Comparison of ENCODE assay signal across 1 cellular context in the genomic region with DNA sequence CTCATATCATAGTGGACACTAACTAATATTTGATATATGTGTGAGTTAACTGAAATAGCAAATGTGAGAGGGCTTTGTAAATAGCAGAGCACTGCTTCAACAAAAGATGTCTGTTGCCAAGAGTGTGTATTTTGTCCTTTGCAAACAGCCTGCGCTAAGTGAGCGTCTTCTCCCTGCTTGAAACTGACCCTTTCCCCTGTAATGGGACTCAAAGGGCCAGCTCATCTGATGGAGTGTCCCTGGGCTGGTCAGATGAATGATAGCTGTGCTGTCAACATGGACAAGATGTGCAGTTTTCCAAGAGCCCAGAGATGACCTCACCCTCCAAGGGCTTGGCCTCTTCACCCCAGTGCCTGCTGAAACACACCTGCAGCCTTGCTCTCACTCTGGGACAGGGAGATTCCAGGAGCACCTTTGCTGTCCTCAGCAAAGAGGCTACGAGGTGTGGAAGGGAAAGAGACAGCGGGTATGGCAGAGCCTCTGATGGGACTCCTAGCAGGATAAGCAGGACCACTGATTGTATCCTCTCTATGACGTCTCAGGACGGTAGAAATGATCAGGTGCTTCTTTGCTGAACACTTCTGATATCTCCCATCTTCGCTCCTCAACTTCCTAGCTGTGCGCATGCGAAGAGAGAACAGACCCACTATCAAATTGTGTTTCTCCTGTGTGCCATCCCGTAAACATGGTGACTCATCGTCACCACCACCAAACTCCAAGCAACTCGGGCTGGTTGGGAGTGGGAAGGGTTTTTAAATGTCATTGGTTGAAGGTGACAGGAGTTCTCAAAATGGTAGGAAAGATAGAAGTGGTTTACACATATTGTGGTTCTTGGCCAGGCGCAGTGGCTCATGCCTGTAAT.
TF ChIP-seq lines count a peak whose summit lies in the region.

No MANE protein-coding gene starts in this region.

TF ChIP-seq in HepG2, 621 proteins besides CTCF, POLR2A, EP300 and RAD21 (continued from another document and continues in another):
- TF ChIP-seq, protein P1, sequence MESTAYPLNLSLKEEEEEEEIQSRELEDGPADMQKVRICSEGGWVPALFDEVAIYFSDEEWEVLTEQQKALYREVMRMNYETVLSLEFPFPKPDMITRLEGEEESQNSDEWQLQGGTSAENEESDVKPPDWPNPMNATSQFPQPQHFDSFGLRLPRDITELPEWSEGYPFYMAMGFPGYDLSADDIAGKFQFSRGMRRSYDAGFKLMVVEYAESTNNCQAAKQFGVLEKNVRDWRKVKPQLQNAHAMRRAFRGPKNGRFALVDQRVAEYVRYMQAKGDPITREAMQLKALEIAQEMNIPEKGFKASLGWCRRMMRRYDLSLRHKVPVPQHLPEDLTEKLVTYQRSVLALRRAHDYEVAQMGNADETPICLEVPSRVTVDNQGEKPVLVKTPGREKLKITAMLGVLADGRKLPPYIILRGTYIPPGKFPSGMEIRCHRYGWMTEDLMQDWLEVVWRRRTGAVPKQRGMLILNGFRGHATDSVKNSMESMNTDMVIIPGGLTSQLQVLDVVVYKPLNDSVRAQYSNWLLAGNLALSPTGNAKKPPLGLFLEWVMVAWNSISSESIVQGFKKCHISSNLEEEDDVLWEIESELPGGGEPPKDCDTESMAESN (CRISPR knock-in tag; conservative IDR thresholded peaks at IDR 0.05) = no peak; the same call in 1 of the 2 replicates
- peak; percentile 77; the same call in 1 of the 2 replicates for TF ChIP-seq FOXK2 (IDR thresholded peaks at IDR 0.05)
- TF ChIP-seq, protein P2, sequence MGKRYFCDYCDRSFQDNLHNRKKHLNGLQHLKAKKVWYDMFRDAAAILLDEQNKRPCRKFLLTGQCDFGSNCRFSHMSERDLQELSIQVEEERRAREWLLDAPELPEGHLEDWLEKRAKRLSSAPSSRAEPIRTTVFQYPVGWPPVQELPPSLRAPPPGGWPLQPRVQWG (CRISPR knock-in tag; IDR thresholded peaks at IDR 0.05; ENCODE audit: borderline replicate concordance, low read depth) = no peak
- TF ChIP-seq TAF1 (CRISPR knock-in tag; IDR thresholded peaks at IDR 0.05) = no peak
- TF ChIP-seq ZNF335 (CRISPR knock-in tag; IDR thresholded peaks at IDR 0.05) = no peak
- peak; percentile 54 for TF ChIP-seq JARID2 (CRISPR knock-in tag; IDR thresholded peaks at IDR 0.05; ENCODE audit: insufficient replicate concordance)
- TF ChIP-seq ELF3 (CRISPR knock-in tag; IDR thresholded peaks at IDR 0.05) = 0 out of 2 replicates have a peak, but pooled peaks have one; percentile 11
- no peak for TF ChIP-seq SSRP1 (CRISPR knock-in tag; IDR thresholded peaks at IDR 0.05)
- peak; percentile 50; the same call in 1 of the 2 replicates for TF ChIP-seq ESRRA (CRISPR knock-in tag; IDR thresholded peaks at IDR 0.05; ENCODE audit: low read depth)
- TF ChIP-seq ZNF230 (CRISPR knock-in tag; IDR thresholded peaks at IDR 0.05) = no peak
- TF ChIP-seq ZNF205 (CRISPR knock-in tag; IDR thresholded peaks at IDR 0.05) = peak; percentile 70
- TF ChIP-seq, protein P3, sequence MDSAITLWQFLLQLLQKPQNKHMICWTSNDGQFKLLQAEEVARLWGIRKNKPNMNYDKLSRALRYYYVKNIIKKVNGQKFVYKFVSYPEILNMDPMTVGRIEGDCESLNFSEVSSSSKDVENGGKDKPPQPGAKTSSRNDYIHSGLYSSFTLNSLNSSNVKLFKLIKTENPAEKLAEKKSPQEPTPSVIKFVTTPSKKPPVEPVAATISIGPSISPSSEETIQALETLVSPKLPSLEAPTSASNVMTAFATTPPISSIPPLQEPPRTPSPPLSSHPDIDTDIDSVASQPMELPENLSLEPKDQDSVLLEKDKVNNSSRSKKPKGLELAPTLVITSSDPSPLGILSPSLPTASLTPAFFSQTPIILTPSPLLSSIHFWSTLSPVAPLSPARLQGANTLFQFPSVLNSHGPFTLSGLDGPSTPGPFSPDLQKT (CRISPR knock-in tag; IDR thresholded peaks at IDR 0.05; ENCODE audit: borderline replicate concordance) = no peak
- TF ChIP-seq ARNT (IDR thresholded peaks at IDR 0.05) = no peak
- TF ChIP-seq KDM4B (CRISPR knock-in tag; IDR thresholded peaks at IDR 0.05) = no peak
- TF ChIP-seq ZNF234 (CRISPR knock-in tag; conservative IDR thresholded peaks at IDR 0.05) = no peak
- TF ChIP-seq, protein P4, sequence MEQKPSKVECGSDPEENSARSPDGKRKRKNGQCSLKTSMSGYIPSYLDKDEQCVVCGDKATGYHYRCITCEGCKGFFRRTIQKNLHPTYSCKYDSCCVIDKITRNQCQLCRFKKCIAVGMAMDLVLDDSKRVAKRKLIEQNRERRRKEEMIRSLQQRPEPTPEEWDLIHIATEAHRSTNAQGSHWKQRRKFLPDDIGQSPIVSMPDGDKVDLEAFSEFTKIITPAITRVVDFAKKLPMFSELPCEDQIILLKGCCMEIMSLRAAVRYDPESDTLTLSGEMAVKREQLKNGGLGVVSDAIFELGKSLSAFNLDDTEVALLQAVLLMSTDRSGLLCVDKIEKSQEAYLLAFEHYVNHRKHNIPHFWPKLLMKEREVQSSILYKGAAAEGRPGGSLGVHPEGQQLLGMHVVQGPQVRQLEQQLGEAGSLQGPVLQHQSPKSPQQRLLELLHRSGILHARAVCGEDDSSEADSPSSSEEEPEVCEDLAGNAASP (CRISPR knock-in tag; IDR thresholded peaks at IDR 0.05; ENCODE audit: borderline replicate concordance) = peak; percentile 87
- TF ChIP-seq, protein P5, sequence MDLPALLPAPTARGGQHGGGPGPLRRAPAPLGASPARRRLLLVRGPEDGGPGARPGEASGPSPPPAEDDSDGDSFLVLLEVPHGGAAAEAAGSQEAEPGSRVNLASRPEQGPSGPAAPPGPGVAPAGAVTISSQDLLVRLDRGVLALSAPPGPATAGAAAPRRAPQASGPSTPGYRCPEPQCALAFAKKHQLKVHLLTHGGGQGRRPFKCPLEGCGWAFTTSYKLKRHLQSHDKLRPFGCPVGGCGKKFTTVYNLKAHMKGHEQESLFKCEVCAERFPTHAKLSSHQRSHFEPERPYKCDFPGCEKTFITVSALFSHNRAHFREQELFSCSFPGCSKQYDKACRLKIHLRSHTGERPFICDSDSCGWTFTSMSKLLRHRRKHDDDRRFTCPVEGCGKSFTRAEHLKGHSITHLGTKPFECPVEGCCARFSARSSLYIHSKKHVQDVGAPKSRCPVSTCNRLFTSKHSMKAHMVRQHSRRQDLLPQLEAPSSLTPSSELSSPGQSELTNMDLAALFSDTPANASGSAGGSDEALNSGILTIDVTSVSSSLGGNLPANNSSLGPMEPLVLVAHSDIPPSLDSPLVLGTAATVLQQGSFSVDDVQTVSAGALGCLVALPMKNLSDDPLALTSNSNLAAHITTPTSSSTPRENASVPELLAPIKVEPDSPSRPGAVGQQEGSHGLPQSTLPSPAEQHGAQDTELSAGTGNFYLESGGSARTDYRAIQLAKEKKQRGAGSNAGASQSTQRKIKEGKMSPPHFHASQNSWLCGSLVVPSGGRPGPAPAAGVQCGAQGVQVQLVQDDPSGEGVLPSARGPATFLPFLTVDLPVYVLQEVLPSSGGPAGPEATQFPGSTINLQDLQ (CRISPR knock-in tag; IDR thresholded peaks at IDR 0.05) = no peak
- TF ChIP-seq AGO1 (IDR thresholded peaks at IDR 0.05; ENCODE audit: low read depth, low read length, poor library complexity, severe bottlenecking) = no peak
- 0 out of 2 replicates have a peak, but pooled peaks have one; percentile 24 for TF ChIP-seq SPEN (CRISPR knock-in tag; IDR thresholded peaks at IDR 0.05; ENCODE audit: low read depth)
- 0 out of 2 replicates have a peak, but pooled peaks have one; percentile 18 for TF ChIP-seq NFYC (CRISPR knock-in tag; IDR thresholded peaks at IDR 0.05)
- peak; percentile 46; the same call in 1 of the 2 replicates for TF ChIP-seq ETV5 (CRISPR knock-in tag; IDR thresholded peaks at IDR 0.05; ENCODE audit: borderline replicate concordance)
- TF ChIP-seq, protein P6, sequence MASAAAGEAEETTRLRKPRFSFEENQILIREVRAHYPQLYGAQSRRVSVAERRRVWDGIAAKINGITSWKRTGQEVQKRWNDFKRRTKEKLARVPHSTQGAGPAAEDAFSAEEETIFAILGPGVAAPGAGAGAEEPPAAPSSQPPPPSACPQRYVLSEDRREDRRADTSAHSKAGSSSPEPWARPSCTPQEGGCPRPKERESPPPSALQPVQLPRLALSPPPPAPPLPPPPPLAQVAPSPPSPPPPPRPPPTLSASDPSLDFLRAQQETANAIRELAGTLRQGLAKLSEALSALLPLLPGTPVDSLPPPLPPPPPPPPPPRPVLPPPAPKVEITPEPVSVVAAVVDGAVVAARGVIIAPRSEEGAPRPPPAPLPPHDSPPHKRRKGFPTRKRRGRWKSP (CRISPR knock-in tag; IDR thresholded peaks at IDR 0.05) = no peak
- TF ChIP-seq BORCS8-MEF2B (CRISPR knock-in tag; IDR thresholded peaks at IDR 0.05) = 0 out of 2 replicates have a peak, but pooled peaks have one; percentile 39
- no peak for TF ChIP-seq RBM22 (optimal IDR thresholded peaks at IDR 0.05; ENCODE audit: low read length)
- TF ChIP-seq ATM (IDR thresholded peaks at IDR 0.05; ENCODE audit: borderline replicate concordance) = no peak
- no peak; the same call in 2 of the 3 replicates for TF ChIP-seq MXI1 (IDR thresholded peaks at IDR 0.05; ENCODE audit: borderline replicate concordance, low read depth, low read length)
- TF ChIP-seq ZNF761 (CRISPR knock-in tag; conservative IDR thresholded peaks at IDR 0.05) = no peak; the same call in 1 of the 2 replicates
- TF ChIP-seq ATAD3A (CRISPR knock-in tag; IDR thresholded peaks at IDR 0.05) = no peak
- TF ChIP-seq, protein P7, sequence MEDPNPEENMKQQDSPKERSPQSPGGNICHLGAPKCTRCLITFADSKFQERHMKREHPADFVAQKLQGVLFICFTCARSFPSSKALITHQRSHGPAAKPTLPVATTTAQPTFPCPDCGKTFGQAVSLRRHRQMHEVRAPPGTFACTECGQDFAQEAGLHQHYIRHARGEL (CRISPR knock-in tag; IDR thresholded peaks at IDR 0.05) = no peak
- TF ChIP-seq ZNF451 (CRISPR knock-in tag; IDR thresholded peaks at IDR 0.05) = no peak
- TF ChIP-seq, protein P8, sequence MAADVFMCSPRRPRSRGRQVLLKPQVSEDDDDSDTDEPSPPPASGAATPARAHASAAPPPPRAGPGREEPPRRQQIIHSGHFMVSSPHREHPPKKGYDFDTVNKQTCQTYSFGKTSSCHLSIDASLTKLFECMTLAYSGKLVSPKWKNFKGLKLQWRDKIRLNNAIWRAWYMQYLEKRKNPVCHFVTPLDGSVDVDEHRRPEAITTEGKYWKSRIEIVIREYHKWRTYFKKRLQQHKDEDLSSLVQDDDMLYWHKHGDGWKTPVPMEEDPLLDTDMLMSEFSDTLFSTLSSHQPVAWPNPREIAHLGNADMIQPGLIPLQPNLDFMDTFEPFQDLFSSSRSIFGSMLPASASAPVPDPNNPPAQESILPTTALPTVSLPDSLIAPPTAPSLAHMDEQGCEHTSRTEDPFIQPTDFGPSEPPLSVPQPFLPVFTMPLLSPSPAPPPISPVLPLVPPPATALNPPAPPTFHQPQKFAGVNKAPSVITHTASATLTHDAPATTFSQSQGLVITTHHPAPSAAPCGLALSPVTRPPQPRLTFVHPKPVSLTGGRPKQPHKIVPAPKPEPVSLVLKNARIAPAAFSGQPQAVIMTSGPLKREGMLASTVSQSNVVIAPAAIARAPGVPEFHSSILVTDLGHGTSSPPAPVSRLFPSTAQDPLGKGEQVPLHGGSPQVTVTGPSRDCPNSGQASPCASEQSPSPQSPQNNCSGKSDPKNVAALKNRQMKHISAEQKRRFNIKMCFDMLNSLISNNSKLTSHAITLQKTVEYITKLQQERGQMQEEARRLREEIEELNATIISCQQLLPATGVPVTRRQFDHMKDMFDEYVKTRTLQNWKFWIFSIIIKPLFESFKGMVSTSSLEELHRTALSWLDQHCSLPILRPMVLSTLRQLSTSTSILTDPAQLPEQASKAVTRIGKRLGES (CRISPR knock-in tag; IDR thresholded peaks at IDR 0.05; ENCODE audit: borderline replicate concordance) = no peak
- TF ChIP-seq ZSCAN9 (CRISPR knock-in tag; IDR thresholded peaks at IDR 0.05; ENCODE audit: borderline replicate concordance) = peak; percentile 45; the same call in 1 of the 2 replicates
- 0 out of 2 replicates have a peak, but pooled peaks have one; percentile 19 for TF ChIP-seq MXD4 (CRISPR knock-in tag; IDR thresholded peaks at IDR 0.05)
- TF ChIP-seq ZNF670 (CRISPR knock-in tag; IDR thresholded peaks at IDR 0.05; ENCODE audit: borderline replicate concordance) = no peak
- TF ChIP-seq RORA (CRISPR knock-in tag; IDR thresholded peaks at IDR 0.05) = no peak
- TF ChIP-seq MIER2 (CRISPR knock-in tag; IDR thresholded peaks at IDR 0.05) = peak; percentile 73
- no peak for TF ChIP-seq BRCA1 (CRISPR knock-in tag; IDR thresholded peaks at IDR 0.05)
- no peak for TF ChIP-seq ZNF10 (CRISPR knock-in tag; IDR thresholded peaks at IDR 0.05; ENCODE audit: borderline replicate concordance, low read depth)
- TF ChIP-seq SAFB2 (CRISPR knock-in tag; IDR thresholded peaks at IDR 0.05; ENCODE audit: borderline replicate concordance, low read depth) = no peak
- TF ChIP-seq ZZZ3 (CRISPR knock-in tag; IDR thresholded peaks at IDR 0.05; ENCODE audit: borderline replicate concordance) = 0 out of 2 replicates have a peak, but pooled peaks have one; percentile 30
- TF ChIP-seq ZNF788 (CRISPR knock-in tag; IDR thresholded peaks at IDR 0.05; ENCODE audit: borderline replicate concordance) = peak; percentile 69; the same call in 1 of the 2 replicates
- no peak for TF ChIP-seq KLF12 (CRISPR knock-in tag; IDR thresholded peaks at IDR 0.05; ENCODE audit: borderline replicate concordance)
- no peak for TF ChIP-seq SCMH1 (CRISPR knock-in tag; IDR thresholded peaks at IDR 0.05; ENCODE audit: borderline replicate concordance)
- no peak for TF ChIP-seq CREB1 (IDR thresholded peaks at IDR 0.05)
- peak; percentile 41; the same call in 1 of the 2 replicates for TF ChIP-seq CREB1 (CRISPR knock-in tag; IDR thresholded peaks at IDR 0.05)
- TF ChIP-seq, protein P9, sequence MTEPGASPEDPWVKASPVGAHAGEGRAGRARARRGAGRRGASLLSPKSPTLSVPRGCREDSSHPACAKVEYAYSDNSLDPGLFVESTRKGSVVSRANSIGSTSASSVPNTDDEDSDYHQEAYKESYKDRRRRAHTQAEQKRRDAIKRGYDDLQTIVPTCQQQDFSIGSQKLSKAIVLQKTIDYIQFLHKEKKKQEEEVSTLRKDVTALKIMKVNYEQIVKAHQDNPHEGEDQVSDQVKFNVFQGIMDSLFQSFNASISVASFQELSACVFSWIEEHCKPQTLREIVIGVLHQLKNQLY (CRISPR knock-in tag; IDR thresholded peaks at IDR 0.05) = peak; percentile 56
- TF ChIP-seq ZNF282 (IDR thresholded peaks at IDR 0.05; ENCODE audit: partially characterized antibody) = no peak
- 0 out of 2 replicates have a peak, but pooled peaks have one; percentile 7 for TF ChIP-seq ARNT2 (CRISPR knock-in tag; IDR thresholded peaks at IDR 0.05; ENCODE audit: low read depth)
- TF ChIP-seq ZNF33A (CRISPR knock-in tag; IDR thresholded peaks at IDR 0.05; ENCODE audit: borderline replicate concordance) = no peak
- peak; percentile 93 for TF ChIP-seq FOXA3 (CRISPR knock-in tag; IDR thresholded peaks at IDR 0.05)
- peak; percentile 86 for TF ChIP-seq HNF4A (CRISPR knock-in tag; IDR thresholded peaks at IDR 0.05)
- TF ChIP-seq ZNF296 (CRISPR knock-in tag; conservative IDR thresholded peaks at IDR 0.05) = peak; percentile 99
- peak; percentile 87 for TF ChIP-seq PHF21A (CRISPR knock-in tag; IDR thresholded peaks at IDR 0.05)
- TF ChIP-seq ZNF24 (IDR thresholded peaks at IDR 0.05) = no peak
- peak; percentile 75; the same call in 1 of the 2 replicates for TF ChIP-seq MIXL1 (CRISPR knock-in tag; IDR thresholded peaks at IDR 0.05)
